Comparison of ENCODE assay signal across 1 cellular context in genomic region chr12:62260733-62261683, GRCh38.
TF ChIP-seq lines count a peak whose summit lies in the region.

No MANE protein-coding gene starts in this region.

TF ChIP-seq in GM23338, 12 proteins besides CTCF, POLR2A, EP300 and RAD21 (continued from another document):
- no peak for TF ChIP-seq ZNF462 (CRISPR knock-in tag; IDR thresholded peaks at IDR 0.05)
